ENCODE assay signal across 20 cellular contexts in genomic region chr14:100673807-100674154, GRCh38. TPM values are rescaled to one million over a fixed set of nuclear protein-coding genes. Genes with fewer than 3 reads are reported as not detected.
"Had no signal": no experiment of that assay in that cellular context is flagged by ENCODE, and none has a peak within 500 bp of the region (broad histone marks: within the 10 kb centered on the region; RNA-seq: fewer than 3 reads in every experiment).

No MANE protein-coding gene starts in this region.

- DNase-seq: activated CD4-positive, alpha-beta T cell treated with anti-CD3 and anti-CD28 coated beads, Interleukin-2, amount 50 U/mL, for 1 hour; activated naive CD4-positive, alpha-beta T cell treated with anti-CD3 and anti-CD28 coated beads for 36 hours; activated T-cell treated with anti-CD3 and anti-CD28 coated beads for 4 hours; foreskin melanocyte; heart right ventricle; occipital lobe; psoas muscle; sigmoid colon; stimulated activated CD4-positive, alpha-beta T cell treated with anti-CD3 and anti-CD28 coated beads, Interleukin-12 subunit alpha, Interleukin-12 subunit beta, amount 100 ng/mL, for 4 hours; stimulated activated CD4-positive, alpha-beta T cell treated with anti-CD3 and anti-CD28 coated beads, Interleukin-2, amount 100 ng/mL, for 48 hours; stimulated activated naive CD8-positive, alpha-beta T cell treated with anti-CD3 and anti-CD28 coated beads, Interleukin-15, Interleukin-2, amounts not matched to agents 100 U/mL and 50 U/mL, for 24 hours had no signal

- H3K27me3 ChIP-seq: cardiac muscle cell had no signal

- H3K36me3 Mint-ChIP-seq: mesothelial cell of epicardium had no signal

- H3K9me3 Mint-ChIP-seq: activated naive CD4-positive, alpha-beta T cell treated with anti-CD3 and anti-CD28 coated beads for 36 hours; activated T-helper 17 cell treated with anti-CD3 and anti-CD28 coated beads, Interleukin-2, amount 50 U/mL, for 72 hours; mesothelial cell of epicardium; T-helper 1 cell treated with Interleukin-12 subunit alpha and Interleukin-12 subunit beta and Interleukin-4 antibody, amounts not matched to agents 30 μg/mL and 1 μg/mL, for 36 hours had no signal

- H3K4me3 Mint-ChIP-seq: activated naive CD4-positive, alpha-beta T cell treated with anti-CD3 and anti-CD28 coated beads for 36 hours; activated T-helper 17 cell treated with anti-CD3 and anti-CD28 coated beads, Interleukin-2, amount 50 U/mL, for 72 hours; T-helper 1 cell treated with Interleukin-12 subunit alpha and Interleukin-12 subunit beta and Interleukin-4 antibody, amounts not matched to agents 30 μg/mL and 1 μg/mL, for 36 hours had no signal

- ATAC-seq: activated T-helper 17 cell treated with anti-CD3 and anti-CD28 coated beads, Interleukin-2, amount 50 U/mL, for 72 hours; heart right ventricle; psoas muscle; stimulated activated naive CD8-positive, alpha-beta T cell treated with anti-CD3 and anti-CD28 coated beads, Interleukin-15, Interleukin-2, amounts not matched to agents 100 U/mL and 50 U/mL, for 24 hours had no signal

- H3K27ac Mint-ChIP-seq: activated naive CD4-positive, alpha-beta T cell treated with anti-CD3 and anti-CD28 coated beads for 36 hours; activated T-helper 17 cell treated with anti-CD3 and anti-CD28 coated beads, Interleukin-2, amount 50 U/mL, for 72 hours; T-helper 1 cell treated with Interleukin-12 subunit alpha and Interleukin-12 subunit beta and Interleukin-4 antibody, amounts not matched to agents 30 μg/mL and 1 μg/mL, for 36 hours had no signal

- H3K4me3 ChIP-seq: cardiac muscle cell, heart right ventricle, psoas muscle, sigmoid colon, suprapubic skin, upper lobe of right lung had no signal

- H3K36me3 ChIP-seq: cardiac muscle cell, heart right ventricle, sigmoid colon, suprapubic skin, upper lobe of right lung had no signal

- H3K9me3 ChIP-seq: psoas muscle, sigmoid colon, suprapubic skin, upper lobe of right lung had no signal

- H3K27ac ChIP-seq: cardiac muscle cell, heart right ventricle, psoas muscle, sigmoid colon, suprapubic skin, upper lobe of right lung had no signal

RNA-seq across cellular contexts. Expression of gene DLK1, which starts 52.9 kb away (rescaled TPM):
- total RNA-seq: activated CD8-positive, alpha-beta memory T cell treated with anti-CD3 and anti-CD28 coated beads for 36 hours; activated naive CD4-positive, alpha-beta T cell treated with anti-CD3 and anti-CD28 coated beads for 36 hours; activated T-helper 17 cell treated with anti-CD3 and anti-CD28 coated beads, Interleukin-2, amount 50 U/mL, for 72 hours; endothelial cell of umbilical vein; kidney; suprapubic skin; upper lobe of right lung had no signal
